Comparison of ENCODE assay signal across 8 cellular contexts in genomic region chr19:45406957-45407375, GRCh38. TPM values are rescaled to one million over a fixed set of nuclear protein-coding genes. Genes with fewer than 3 reads are reported as not detected.
A peak's percentile ranks its signal among the peaks of the same experiment; 100 is the strongest.
DNase-seq lines count a peak whose midpoint lies in the region; ATAC-seq and TF ChIP-seq lines count a peak whose summit lies in the region.

No MANE protein-coding gene starts in this region.

- H3K36me3 ChIP-seq in Peyer's patch (peaks cover 0 to under 1% (median 0%) of the 10 kb centered on the region in 3 donors), esophagus (ENCODE audit: control insufficient read depth in 2 of 2, insufficient read depth in 2 of 2, low read length in 1 of 2) (no peaks in the 10 kb centered on the region), psoas muscle (ENCODE audit: insufficient read depth in 1 of 2, low read depth in 1 of 2) (peaks cover 0 to 10% of the 10 kb centered on the region in 2 donors)

- 1% methylated on average over 16 of the region's 16 CpGs for WGBS in esophagus, 2 donors
- WGBS in psoas muscle, 3 donors = 0 to 4% (median 1%) methylated on average over 16 of the region's 16 CpGs

- H3K4me1 ChIP-seq in Peyer's patch (peaks cover 0 to 37% (median 9%) of the 10 kb centered on the region in 4 donors), esophagus (ENCODE audit: control insufficient read depth in 2 of 2, insufficient read depth in 2 of 2, low read length in 1 of 2) (no peaks in the 10 kb centered on the region), psoas muscle (peaks cover 17% of the 10 kb centered on the region)

- no peak for TF ChIP-seq POLR2A in Peyer's patch (IDR thresholded peaks at IDR 0.05)

- H3K4me3 ChIP-seq in GM12864 (ENCODE audit: low read depth, low read length) (peak overlapping the region; percentile 76), Peyer's patch (peak overlapping the region; percentile 67 to 75 (median 70)), esophagus (ENCODE audit: low read depth in 1 of 2, low read length in 2 of 2) (peak overlapping the region; percentile 84 to 93), psoas muscle (peak overlapping the region; percentile 80)

- TF ChIP-seq CTCF in GM12864 (IDR thresholded peaks at IDR 0.05; ENCODE audit: low read depth, low read length, missing control alignments) (no peak), Peyer's patch (IDR thresholded peaks at IDR 0.05) (no peak), psoas muscle (IDR thresholded peaks at IDR 0.05) (no peak)

- H3K9me3 ChIP-seq in Peyer's patch (no peaks in the 10 kb centered on the region), esophagus (ENCODE audit: control insufficient read depth in 2 of 2, insufficient read depth in 1 of 2, low read depth in 1 of 2, low read length in 1 of 2) (no peaks in the 10 kb centered on the region), psoas muscle (no peaks in the 10 kb centered on the region)

- H3K27ac ChIP-seq in Peyer's patch = peak overlapping the region in 2 of 4 donors; percentile 81 to 91
- H3K27ac ChIP-seq in esophagus (ENCODE audit: low read depth in 2 of 2, low read length in 1 of 2) = peak overlapping the region in 1 of 2 donors; percentile 99
- H3K27ac ChIP-seq in psoas muscle = peak overlapping the region; percentile 94

- intact Hi-C loops in psoas muscle (cut with DNase I) = no loop called here

- no peaks in the 10 kb centered on the region for H3K27me3 ChIP-seq in Peyer's patch
- H3K27me3 ChIP-seq in esophagus (ENCODE audit: control insufficient read depth in 1 of 2, insufficient read depth in 2 of 2, low read length in 2 of 2) = no peaks in the 10 kb centered on the region
- H3K27me3 ChIP-seq in psoas muscle (ENCODE audit: insufficient read depth in 3 of 3, low read length in 2 of 3) = peaks cover 0 to 3% (median 2%) of the 10 kb centered on the region in 3 donors

- DNase-seq in GM12864 (ENCODE audit: low read depth) = no peak
- DNase-seq in Peyer's patch = no peak
- DNase-seq in psoas muscle = no peak
- no peak for DNase-seq in GM03348 (ENCODE audit: low spot score)
- DNase-seq in iPS-NIHi7 (ENCODE audit: extremely low spot score) = no peak
- DNase-seq in OCI-M2 (lab: John Stamatoyannopoulos, UW; ENCODE audit: unreplicated experiment) = no peak
- DNase-seq in globus pallidus (ENCODE audit: low spot score) = no peak

- no peak for ATAC-seq in psoas muscle

RNA-seq across cellular contexts. Expression of gene POLR1G, which starts 0.5 kb away (rescaled TPM):
- total RNA-seq in Peyer's patch = 10 to 100 TPM in 1 of 4 donors, 1 to 10 TPM in 2, under 1 TPM in 1; 0.88 to 10.7 (median 2.5) TPM
- polyA plus RNA-seq in esophagus = 1 to 10 TPM; 6.3 to 6.8 TPM
- total RNA-seq in psoas muscle = 1 to 10 TPM; 6.0 to 9.6 (median 7.1) TPM
- 10 to 100 TPM in 2 of 3 donors, 1 to 10 TPM in 1; 8.8 to 12.5 (median 11.3) TPM for polyA plus RNA-seq in psoas muscle

RNA-seq across cellular contexts. Expression of gene PPP1R13L, which starts 2.1 kb away (rescaled TPM):
- total RNA-seq in Peyer's patch = 10 to 100 TPM; 16.5 to 53.9 (median 36.2) TPM
- polyA plus RNA-seq in esophagus = 100 to 1,000 TPM; 163 to 233 TPM
- total RNA-seq in psoas muscle = 1 to 10 TPM; 4.1 to 6.9 (median 5.8) TPM
- polyA plus RNA-seq in psoas muscle = 10 to 100 TPM in 1 of 3 donors, 1 to 10 TPM in 2; 1.8 to 21.4 (median 1.9) TPM

RNA-seq across cellular contexts. Expression of gene ERCC1, which starts 16.8 kb away (rescaled TPM):
- total RNA-seq in Peyer's patch (10 to 100 TPM; 39.9 to 69.3 (median 52.5) TPM), psoas muscle (100 to 1,000 TPM in 1 of 4 donors, 10 to 100 TPM in 3; 59.5 to 145 (median 74.2) TPM)
- polyA plus RNA-seq in esophagus (10 to 100 TPM; 33.3 to 33.4 TPM), psoas muscle (1,000 to 10,000 TPM in 1 of 3 donors, 10 to 100 TPM in 2; 84.6 to 2,153 (median 96.4) TPM)

RNA-seq across cellular contexts. Expression of gene ERCC2, which starts 36.6 kb away (rescaled TPM):
- 10 to 100 TPM; 12.3 to 23.9 (median 14.3) TPM for total RNA-seq in Peyer's patch
- 1 to 10 TPM; 6.1 to 8.8 TPM for polyA plus RNA-seq in esophagus
- total RNA-seq in psoas muscle = 10 to 100 TPM in 3 of 4 donors, 1 to 10 TPM in 1; 9.3 to 16.4 (median 12.5) TPM
- 1 to 10 TPM; 5.0 to 8.3 (median 5.3) TPM for polyA plus RNA-seq in psoas muscle
